Comparison of ENCODE assay signal across 18 cellular contexts in the genomic region with DNA sequence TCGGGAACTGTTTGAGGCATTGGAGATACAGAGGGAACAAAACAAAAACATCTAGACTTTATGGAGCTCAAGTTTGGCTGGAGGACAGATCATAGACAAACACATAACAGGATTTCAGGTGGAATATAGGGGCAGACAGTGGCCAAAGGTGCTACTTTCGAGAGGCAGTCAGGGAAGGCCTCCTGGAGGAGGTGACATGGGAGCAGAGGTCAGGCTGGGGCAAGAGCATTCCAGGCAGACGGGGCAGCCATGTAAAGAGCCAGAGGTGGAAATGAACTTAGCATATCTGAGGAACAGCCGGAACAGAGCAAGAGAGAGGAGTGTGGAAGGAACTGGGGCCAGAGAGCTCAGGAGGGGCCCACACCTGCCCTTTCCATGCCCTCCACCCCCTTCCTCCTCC.
"Had no signal": no experiment of that assay in that cellular context is flagged by ENCODE, and none has a peak within 500 bp of the region (broad histone marks: within the 10 kb centered on the region; RNA-seq: fewer than 3 reads in every experiment).

No MANE protein-coding gene starts in this region.

- H3K9me3 ChIP-seq: heart left ventricle, mucosa of descending colon, SK-N-SH had no signal

- H3K27me3 Mint-ChIP-seq: activated naive CD8-positive, alpha-beta T cell; activated T-cell treated with anti-CD3 and anti-CD28 coated beads, Interleukin-2, amount 50 U/mL, for 24 hours; dendritic cell treated with granulocyte-macrophage colony-stimulating factor and Interleukin-4, amounts not matched to agents 40 ng/mL and 50 ng/mL, for 4 days had no signal

- H3K4me3 Mint-ChIP-seq: activated naive CD8-positive, alpha-beta T cell; activated T-cell treated with anti-CD3 and anti-CD28 coated beads, Interleukin-2, amount 50 U/mL, for 24 hours; dendritic cell treated with granulocyte-macrophage colony-stimulating factor and Interleukin-4, amounts not matched to agents 40 ng/mL and 50 ng/mL, for 4 days; naive thymus-derived CD4-positive, alpha-beta T cell; stimulated activated effector memory CD8-positive, alpha-beta T cell treated with anti-CD3 and anti-CD28 coated beads, Interleukin-12 subunit alpha, Interleukin-12 subunit beta, amount 100 ng/mL, for 72 hours had no signal

- H3K4me2 ChIP-seq: SK-N-SH had no signal

- H3K4me3 ChIP-seq: heart left ventricle, mucosa of descending colon had no signal

- DNase-seq: brain microvascular endothelial cell; cerebellar nuclear complex; effector memory CD4-positive, alpha-beta T cell; mammary epithelial cell; mucosa of descending colon; naive thymus-derived CD4-positive, alpha-beta T cell; occipital lobe; SK-N-SH; stimulated activated CD4-positive, alpha-beta T cell treated with anti-CD3 and anti-CD28 coated beads, Interleukin-12 subunit alpha, Interleukin-12 subunit beta, amount 100 ng/mL, for 4 hours; stimulated activated CD4-positive, alpha-beta T cell treated with anti-CD3 and anti-CD28 coated beads, Interleukin-2, amount 100 ng/mL, for 24 hours; T-helper 1 cell; T1000 had no signal

- H3K27me3 ChIP-seq: brain microvascular endothelial cell had no signal

- H3K36me3 ChIP-seq: brain microvascular endothelial cell, heart left ventricle had no signal

- H3K36me3 Mint-ChIP-seq: activated naive CD8-positive, alpha-beta T cell; naive thymus-derived CD4-positive, alpha-beta T cell; stimulated activated effector memory CD8-positive, alpha-beta T cell treated with anti-CD3 and anti-CD28 coated beads, Interleukin-12 subunit alpha, Interleukin-12 subunit beta, amount 100 ng/mL, for 72 hours had no signal

- H3K9me3 Mint-ChIP-seq: activated T-cell treated with anti-CD3 and anti-CD28 coated beads, Interleukin-2, amount 50 U/mL, for 24 hours; dendritic cell treated with granulocyte-macrophage colony-stimulating factor and Interleukin-4, amounts not matched to agents 40 ng/mL and 50 ng/mL, for 4 days; naive thymus-derived CD4-positive, alpha-beta T cell; stimulated activated effector memory CD8-positive, alpha-beta T cell treated with anti-CD3 and anti-CD28 coated beads, Interleukin-12 subunit alpha, Interleukin-12 subunit beta, amount 100 ng/mL, for 72 hours had no signal

- H3K27ac ChIP-seq: brain microvascular endothelial cell, epithelial cell of prostate, heart left ventricle had no signal

- H3K9ac ChIP-seq: SK-N-SH had no signal

- ATAC-seq: heart left ventricle, mucosa of descending colon had no signal

- H3K27ac Mint-ChIP-seq: activated naive CD8-positive, alpha-beta T cell; activated T-cell treated with anti-CD3 and anti-CD28 coated beads, Interleukin-2, amount 50 U/mL, for 24 hours; dendritic cell treated with granulocyte-macrophage colony-stimulating factor and Interleukin-4, amounts not matched to agents 40 ng/mL and 50 ng/mL, for 4 days; naive thymus-derived CD4-positive, alpha-beta T cell; stimulated activated effector memory CD8-positive, alpha-beta T cell treated with anti-CD3 and anti-CD28 coated beads, Interleukin-12 subunit alpha, Interleukin-12 subunit beta, amount 100 ng/mL, for 72 hours had no signal
